Comparison of ENCODE assay signal across 8 cellular contexts in the genomic region with DNA sequence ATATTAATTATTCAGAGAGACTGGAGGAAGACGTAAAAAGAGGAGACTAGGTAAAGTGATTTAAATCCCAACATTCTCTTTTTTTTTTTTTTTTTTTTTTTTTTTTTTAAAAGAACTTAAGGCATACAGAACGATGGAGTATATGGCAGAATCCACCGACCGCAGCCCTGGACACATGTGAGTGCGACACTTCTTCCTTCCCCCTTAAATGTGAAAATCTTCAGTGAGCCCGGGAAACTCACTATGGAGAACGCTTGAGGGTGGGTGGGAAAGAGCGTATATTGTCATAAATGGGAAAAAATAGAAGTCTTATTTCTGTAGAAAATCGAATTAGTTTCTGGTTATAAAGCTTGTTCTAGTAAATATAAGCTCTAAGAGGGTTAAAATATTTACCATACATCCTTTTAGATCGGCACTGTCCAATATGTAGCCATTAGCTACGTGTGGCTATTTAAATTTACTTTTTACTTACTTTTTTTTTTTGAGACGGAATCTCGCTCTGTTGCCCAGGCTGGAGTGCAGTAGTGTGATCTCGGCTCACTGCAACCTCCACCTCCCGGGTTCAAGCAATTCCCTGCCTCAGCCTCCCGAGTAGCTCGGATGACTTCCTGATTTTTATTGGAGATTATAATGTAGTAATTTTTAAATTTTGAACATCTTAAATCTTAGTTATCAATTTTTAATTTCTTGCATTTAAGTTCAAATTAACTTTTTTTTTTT. TPM values are rescaled to one million over a fixed set of nuclear protein-coding genes. Genes with fewer than 3 reads are reported as not detected.
A peak's percentile ranks its signal among the peaks of the same experiment; 100 is the strongest.
DNase-seq lines count a peak whose midpoint lies in the region; ATAC-seq and TF ChIP-seq lines count a peak whose summit lies in the region.

No MANE protein-coding gene starts in this region.

- H3K27me3 ChIP-seq in ovary, result no peaks in the 10 kb centered on the region

- intact Hi-C loops in ovary (cut with DNase I), result no loop called here

- no peaks in the 10 kb centered on the region for H3K27me3 Mint-ChIP-seq in activated CD4-positive, alpha-beta T cell treated with anti-CD3 and anti-CD28 coated beads, Interleukin-2, amount 10 ng/mL, durations not matched to agents 7 days and 5 days

- POLR2A ChIA-PET in activated CD4-positive, alpha-beta T cell treated with anti-CD3 and anti-CD28 coated beads, Interleukin-2, amount 10 ng/mL, durations not matched to agents 7 days and 5 days (lab: Charles Lee), result interaction anchor here (0.6 kb wide), 2 partner anchors 9 to 772 kb away, joined by 3 to 5 read pairs; partner anchors contain the start of gene TRIM59

- CTCF ChIA-PET in activated CD4-positive, alpha-beta T cell treated with anti-CD3 and anti-CD28 coated beads, Interleukin-2, amount 10 ng/mL, durations not matched to agents 7 days and 5 days (lab: Charles Lee), result interaction anchor here (0.5 to 0.6 kb wide), 3 partner anchors 33 to 184 kb away, joined by 3 read pairs; no protein-coding TSS in a partner anchor

- no peak for TF ChIP-seq CTCF in ovary (IDR thresholded peaks at IDR 0.05)

- H3K4me1 Mint-ChIP-seq in activated CD4-positive, alpha-beta T cell treated with anti-CD3 and anti-CD28 coated beads, Interleukin-2, amount 10 ng/mL, durations not matched to agents 7 days and 5 days, result peaks cover 34% of the 10 kb centered on the region

- H3K27ac Mint-ChIP-seq in activated CD4-positive, alpha-beta T cell treated with anti-CD3 and anti-CD28 coated beads, Interleukin-2, amount 10 ng/mL, durations not matched to agents 7 days and 5 days, result peak overlapping the region; percentile 90

- ATAC-seq in HG03095 (IDR thresholded peaks at IDR 0.05; ENCODE audit: unreplicated experiment), result no peak

- peak overlapping the region in 1 of 2 donors; percentile 77 for H3K27ac ChIP-seq in ovary

- H3K4me3 ChIP-seq in ovary, result peak overlapping the region; percentile 97

- H3K36me3 Mint-ChIP-seq in activated CD4-positive, alpha-beta T cell treated with anti-CD3 and anti-CD28 coated beads, Interleukin-2, amount 10 ng/mL, durations not matched to agents 7 days and 5 days (ENCODE audit: low read depth), result peaks cover 13% of the 10 kb centered on the region

- peak overlapping the region; percentile 90 for H3K4me3 Mint-ChIP-seq in activated CD4-positive, alpha-beta T cell treated with anti-CD3 and anti-CD28 coated beads, Interleukin-2, amount 10 ng/mL, durations not matched to agents 7 days and 5 days

- no peaks in the 10 kb centered on the region for H3K36me3 ChIP-seq in ovary

- H3K4me1 ChIP-seq in ovary (ENCODE audit: insufficient read depth), result peaks cover 3% of the 10 kb centered on the region

- no peaks in the 10 kb centered on the region for H3K9me3 Mint-ChIP-seq in activated CD4-positive, alpha-beta T cell treated with anti-CD3 and anti-CD28 coated beads, Interleukin-2, amount 10 ng/mL, durations not matched to agents 7 days and 5 days

- H3K9me3 ChIP-seq in ovary, result no peaks in the 10 kb centered on the region

- 3 to 4% (median 3%) methylated on average over 17 of the region's 17 CpGs for WGBS in ovary, 3 donors

- no peak for TF ChIP-seq EP300 in ovary (IDR thresholded peaks at IDR 0.05)

- no peak for TF ChIP-seq POLR2A in ovary (IDR thresholded peaks at IDR 0.05)

- DNase-seq in NCI-H748 (lab: John Stamatoyannopoulos, UW; ENCODE audit: unreplicated experiment) (peak; percentile 16), NCI-H748 treated with DMSO at 0.1 percent for 48 hours (lab: John Stamatoyannopoulos, UW) (no peak), Kasumi-1 (lab: John Stamatoyannopoulos, UW) (peak; percentile 46 to 48), globus pallidus (ENCODE audit: low spot score) (peak; percentile 33), ovary (peak in 2 of 5 donors; percentile 20 to 27), COR-L47 (lab: John Stamatoyannopoulos, UW) (no peak)
- DNase-seq in activated CD4-positive, alpha-beta T cell treated with anti-CD3 and anti-CD28 coated beads, Interleukin-2, amount 10 ng/mL, durations not matched to agents 7 days and 5 days, result peak; percentile 15

RNA-seq across cellular contexts. Expression of gene NMD3, which starts 0.9 kb away (rescaled TPM):
- 10 to 100 TPM; 37.0 to 42.4 TPM for total RNA-seq in activated CD4-positive, alpha-beta T cell treated with anti-CD3 and anti-CD28 coated beads, Interleukin-2, amount 10 ng/mL, durations not matched to agents 7 days and 5 days
- 10 to 100 TPM; 35.6 to 61.7 (median 49.2) TPM for total RNA-seq in ovary
- polyA plus RNA-seq in ovary, result 10 to 100 TPM; 25.9 to 28.1 TPM

Comparison
In these comparisons a context has a peak if more than half of its experiments do, and no peak if none do; other contexts are left out.
1. DNase-seq: peak in NCI-H748 (single experiment), Kasumi-1 (2 of 2), activated CD4-positive, alpha-beta T cell treated with anti-CD3 and anti-CD28 coated beads, Interleukin-2, amount 10 ng/mL, durations not matched to agents 7 days and 5 days (single experiment) and globus pallidus (single experiment); none in NCI-H748 treated with DMSO at 0.1 percent for 48 hours (single experiment) and COR-L47 (single experiment).